8 cellular contexts compared by ENCODE assay signal in the genomic region with DNA sequence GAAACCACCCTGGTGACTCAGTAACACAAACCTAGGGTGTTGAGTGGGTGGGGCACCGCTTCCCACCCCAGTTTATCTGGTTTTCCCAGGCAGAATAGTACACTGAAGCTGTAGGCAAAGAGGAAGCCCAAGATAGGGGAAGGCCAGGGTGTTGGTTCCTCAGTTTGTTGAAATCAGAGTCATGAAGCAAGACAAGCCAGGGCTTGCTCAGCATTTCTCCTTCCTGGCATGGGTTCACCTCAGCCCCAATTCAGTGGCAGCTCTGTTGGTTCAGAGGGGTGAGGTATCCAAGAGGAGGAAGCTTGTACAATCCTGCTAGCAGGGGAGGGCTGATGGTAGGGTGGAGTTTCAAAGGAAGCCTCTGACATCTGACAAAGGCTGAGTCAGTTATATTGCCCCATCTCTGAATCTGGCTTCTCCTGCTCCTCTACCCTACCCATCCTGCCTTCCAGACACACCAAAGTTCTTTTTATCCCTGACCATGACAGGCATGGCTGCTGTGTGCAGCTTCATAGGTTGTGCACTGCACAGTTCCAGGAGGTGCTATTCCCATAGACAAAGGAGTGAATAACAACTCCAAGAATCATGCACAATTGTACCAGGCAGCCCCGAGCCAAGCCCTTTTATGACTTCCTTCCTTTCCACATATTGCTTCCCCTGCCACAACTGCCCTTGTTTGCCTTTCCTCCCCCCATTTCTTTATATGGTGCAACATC. TPM values are rescaled to one million over a fixed set of nuclear protein-coding genes. Genes with fewer than 3 reads are reported as not detected.
DNase-seq lines count a peak whose midpoint lies in the region; ATAC-seq, FAIRE-seq and TF ChIP-seq lines count a peak whose summit lies in the region.

No MANE protein-coding gene starts in this region.

- intact Hi-C loops in Right ventricle myocardium inferior (cut with DNase I): no loop called here

- no peak for TF ChIP-seq POLR2A in H54 (IDR thresholded peaks at IDR 0.05; ENCODE audit: low read depth, low read length)

- peak overlapping the region in 20 of 21 experiments; percentile 34 to 85 (median 76) for H3K27ac ChIP-seq in skin epidermis

- DNase-seq in H54 (ENCODE audit: insufficient read length, low spot score): peak; percentile 58
- DNase-seq in SKM-1 treated with dmso at 0.1 percent for 144 hours (lab: John Stamatoyannopoulos, UW; ENCODE audit: unreplicated experiment): peak; percentile 99
- peak; percentile 76 for DNase-seq in Right ventricle myocardium inferior (ENCODE audit: missing footprints)
- DNase-seq in HuH-7.5 (ENCODE audit: low spot score): no peak
- no peak for DNase-seq in stimulated activated CD4-positive, alpha-beta T cell treated with anti-CD3 and anti-CD28 coated beads, Interleukin-15, amount 100 ng/mL, for 24 hours
- no peak for DNase-seq in NCI-H2081 treated with DMSO at 0.1 percent for 48 hours (lab: John Stamatoyannopoulos, UW)

- H3K4me3 ChIP-seq in skin epidermis: no peak overlapping the region

- peak; percentile 82 for ATAC-seq in Right ventricle myocardium inferior
- no peak for ATAC-seq in GM21528 (IDR thresholded peaks at IDR 0.05; ENCODE audit: low FRiP score, unreplicated experiment)

- peak; percentile 84 for FAIRE-seq in H54 (lab: Jason Lieb, UNC)

RNA-seq across cellular contexts. Expression of a gene that starts 24.9 kb away (rescaled TPM):
- total RNA-seq in Right ventricle myocardium inferior: 96.7 TPM

RNA-seq across cellular contexts. Expression of a gene that starts 26.7 kb away (rescaled TPM):
- 3.1 TPM for total RNA-seq in Right ventricle myocardium inferior

Comparison
In these comparisons a context has a peak if more than half of its experiments do, and no peak if none do; other contexts are left out.
1. DNase-seq: peak in H54 (single experiment), SKM-1 treated with dmso at 0.1 percent for 144 hours (single experiment) and Right ventricle myocardium inferior (single experiment); none in HuH-7.5 (single experiment), stimulated activated CD4-positive, alpha-beta T cell treated with anti-CD3 and anti-CD28 coated beads, Interleukin-15, amount 100 ng/mL, for 24 hours (single experiment) and NCI-H2081 treated with DMSO at 0.1 percent for 48 hours (single experiment).